21 cellular contexts compared by ENCODE assay signal in the genomic region with DNA sequence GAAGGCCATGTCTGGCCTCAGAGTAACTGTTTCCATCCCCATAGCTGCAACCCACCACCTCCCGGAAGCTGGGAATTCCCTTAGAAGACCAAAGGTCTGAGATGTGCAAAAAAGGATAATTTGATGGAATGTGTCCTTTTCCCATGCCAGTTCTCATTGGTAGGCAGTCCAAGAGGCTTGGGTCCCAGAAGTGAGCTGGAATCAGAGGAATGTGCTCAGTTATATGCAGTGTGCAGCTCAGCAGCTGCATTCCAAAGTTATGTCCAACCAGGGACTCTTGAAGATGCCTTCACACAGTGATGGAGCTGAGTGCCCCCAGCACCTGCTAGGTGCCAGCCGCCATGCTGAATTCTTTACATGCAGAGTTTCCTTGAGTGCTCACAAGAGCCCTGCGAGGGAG.
DNase-seq lines count a peak whose midpoint lies in the region; ATAC-seq and TF ChIP-seq lines count a peak whose summit lies in the region.
"Had no signal": no experiment of that assay in that cellular context is flagged by ENCODE, and none has a peak within 500 bp of the region (broad histone marks: within the 10 kb centered on the region; RNA-seq: fewer than 3 reads in every experiment).

No MANE protein-coding gene starts in this region.

- dilution Hi-C loops in IMR-90 (cut with HindIII; ENCODE audit: low sequenced_read_pairs, unreplicated experiment) = no loop called here

- H3K56ac ChIP-seq in IMR-90 (ENCODE audit: extremely low read depth, insufficient read depth, low read length) = no peak overlapping the region

- H4K91ac ChIP-seq in IMR-90 (ENCODE audit: insufficient read depth, low read depth, low read length) = no peak overlapping the region

- POLR2A ChIA-PET in IMR-90 (lab: Charles Lee; ENCODE audit: unreplicated experiment) = no interaction called here

- no peaks in the 10 kb centered on the region for H3K9me1 ChIP-seq in IMR-90 (ENCODE audit: insufficient read depth, low read length)

- no peaks in the 10 kb centered on the region for H4K20me1 ChIP-seq in IMR-90 (ENCODE audit: insufficient read depth, low read length)
- H4K20me1 ChIP-seq: BLaER1 treated with 17β-estradiol and CSF1 and Interleukin-3, amounts not matched to agents 10 nM and 100 nM had no signal

- H2BK120ac ChIP-seq in IMR-90 (ENCODE audit: low read depth, low read length) = no peak overlapping the region

- H3K18ac ChIP-seq in IMR-90 (ENCODE audit: low read depth, low read length) = no peak overlapping the region

- CTCF ChIA-PET in IMR-90 (lab: Yijun Ruan, JAX) = no interaction called here

- TF ChIP-seq RAD21 in IMR-90 (IDR thresholded peaks at IDR 0.05; ENCODE audit: low read length) = no peak

- no peak overlapping the region for H2BK5ac ChIP-seq in IMR-90 (ENCODE audit: low read depth, low read length, poor library complexity, severe bottlenecking)

- no peak overlapping the region for H2AK9ac ChIP-seq in IMR-90 (replicated peaks; ENCODE audit: low read depth, low read length, poor library complexity)

- no peak overlapping the region for H2BK20ac ChIP-seq in IMR-90 (ENCODE audit: low read depth, low read length)

- no peak overlapping the region for H4K8ac ChIP-seq in IMR-90 (ENCODE audit: low read depth in 2 of 2, low read length in 2 of 2)

- H3K4me2 ChIP-seq in IMR-90 (ENCODE audit: low read depth, low read length) = no peak overlapping the region
- H3K4me2 ChIP-seq: BLaER1 treated with 17β-estradiol and CSF1 and Interleukin-3, amounts not matched to agents 10 nM and 100 nM; GM23338 had no signal

- TF ChIP-seq CTCF in heart left ventricle (IDR thresholded peaks at IDR 0.05) = no peak
- TF ChIP-seq CTCF in IMR-90 (conservative IDR thresholded peaks at IDR 0.05; ENCODE audit: low read depth, low read length) = no peak
- TF ChIP-seq CTCF in foreskin fibroblast (IDR thresholded peaks at IDR 0.05; ENCODE audit: low read depth, low read length) = no peak

- H3K14ac ChIP-seq in IMR-90 (replicated peaks; ENCODE audit: low read depth, low read length) = no peak overlapping the region

- H3K79me1 ChIP-seq in IMR-90 (ENCODE audit: low read depth in 1 of 2, low read length in 2 of 2) = no peaks in the 10 kb centered on the region

- H4K5ac ChIP-seq in IMR-90 (ENCODE audit: low read depth, low read length) = no peak overlapping the region

- H3K23ac ChIP-seq in IMR-90 (ENCODE audit: low read depth, low read length) = no peak overlapping the region

- ATAC-seq in heart left ventricle (no peak), IMR-90 (ENCODE audit: low read depth) (peak; percentile 60)
- ATAC-seq: GM12878, GM23338, HCT116, Panc1 had no signal

- no peak overlapping the region for H3K4me3 ChIP-seq in heart left ventricle
- H3K4me3 ChIP-seq in IMR-90 (ENCODE audit: insufficient read depth, low read depth, low read length) = no peak overlapping the region
- H3K4me3 ChIP-seq in foreskin fibroblast (ENCODE audit: low read depth in 1 of 2, low read length in 2 of 2) = no peak overlapping the region
- H3K4me3 ChIP-seq: BLaER1 treated with 17β-estradiol and CSF1 and Interleukin-3, amounts not matched to agents 10 nM and 100 nM; GM12878; GM23338 had no signal

- DNase-seq in cardiac septum (ENCODE audit: low spot score) (peak; percentile 5), heart left ventricle (no peak), IMR-90 (no peak), foreskin fibroblast (peak; percentile 22 to 48), ecto neural progenitor cell (ENCODE audit: low spot score) (no peak), NCI-H748 treated with DMSO at 0.1 percent for 48 hours (lab: John Stamatoyannopoulos, UW) (no peak), DMS53 (lab: John Stamatoyannopoulos, UW) (no peak), dedifferentiated amniotic fluid mesenchymal stem cell (ENCODE audit: extremely low spot score) (no peak)
- DNase-seq: 8988T, Kasumi-1, MM.1S, NCI-H1092, NCI-H1436 treated with DMSO at 0.1 percent for 48 hours, NCI-H2171, NCI-H446, NCI-H526 treated with DMSO at 0.1 percent for 48 hours had no signal

- H3K9ac ChIP-seq in IMR-90 (ENCODE audit: low read depth, low read length) = no peak overlapping the region
- H3K9ac ChIP-seq: BLaER1 treated with 17β-estradiol and CSF1 and Interleukin-3, amounts not matched to agents 10 nM and 100 nM had no signal

- H3K36me3 ChIP-seq in heart left ventricle (no peaks in the 10 kb centered on the region), IMR-90 (ENCODE audit: control insufficient read depth, insufficient read depth, low read length) (no peaks in the 10 kb centered on the region)
- H3K36me3 ChIP-seq: BLaER1 treated with 17β-estradiol and CSF1 and Interleukin-3, amounts not matched to agents 10 nM and 100 nM had no signal

- H3K4ac ChIP-seq in IMR-90 (ENCODE audit: low read depth, low read length) = no peak overlapping the region

- no peak for TF ChIP-seq POLR2A in heart left ventricle (IDR thresholded peaks at IDR 0.05)
- no peak for TF ChIP-seq POLR2A in IMR-90 (IDR thresholded peaks at IDR 0.05; ENCODE audit: low read depth, low read length)

- H2AK5ac ChIP-seq in IMR-90 (ENCODE audit: low read depth, low read length) = no peak overlapping the region

- H3K9me3 ChIP-seq in heart left ventricle (no peaks in the 10 kb centered on the region), IMR-90 (ENCODE audit: control insufficient read depth, insufficient read depth, low read length) (no peaks in the 10 kb centered on the region)
- H3K9me3 ChIP-seq: BLaER1 treated with 17β-estradiol and CSF1 and Interleukin-3, amounts not matched to agents 10 nM and 100 nM had no signal

- H3K27me3 ChIP-seq in heart left ventricle (no peaks in the 10 kb centered on the region), IMR-90 (ENCODE audit: control insufficient read depth, insufficient read depth, low read length) (no peaks in the 10 kb centered on the region)
- H3K27me3 ChIP-seq: BLaER1 treated with 17β-estradiol and CSF1 and Interleukin-3, amounts not matched to agents 10 nM and 100 nM had no signal

- H3K4me1 ChIP-seq in heart left ventricle (peaks cover 0 to 4% (median 0%) of the 10 kb centered on the region in 12 donors), IMR-90 (ENCODE audit: control insufficient read depth, insufficient read depth, low read length) (no peaks in the 10 kb centered on the region)

- no peak overlapping the region for H3K27ac ChIP-seq in heart left ventricle
- H3K27ac ChIP-seq in IMR-90 (ENCODE audit: insufficient read depth, low read length) = no peak overlapping the region
- H3K27ac ChIP-seq: BLaER1 treated with 17β-estradiol and CSF1 and Interleukin-3, amounts not matched to agents 10 nM and 100 nM had no signal

- no TSS peak for BruUV-seq in IMR-90 (replicated peaks; lab: Mats Ljungman, UMichigan)

- no peak overlapping the region for H2BK15ac ChIP-seq in IMR-90 (ENCODE audit: low read depth, low read length)

- 69 to 97% (median 80%) methylated on average over 2 to 3 of the region's 3 CpGs for WGBS in heart left ventricle, 4 donors
- WGBS in IMR-90 (ENCODE audit: extremely low coverage in 2 of 2, insufficient read length in 1 of 2), 2 experiments = no CpG with 5 or more reads among the region's 3 CpGs

- in situ Hi-C loops in IMR-90 (cut with MboI; ENCODE audit: low sequenced_read_pairs) = no loop called here

- intact Hi-C loops in cardiac septum (cut with DNase I) = no loop called here
- intact Hi-C loops in heart left ventricle (cut with DNase I) = no loop called here
- intact Hi-C loops in IMR-90 (cut with micrococcal nuclease) = no loop called here

- H2AFZ ChIP-seq in IMR-90 (replicated peaks; ENCODE audit: low read length, poor library complexity) = no peak overlapping the region
- H2AFZ ChIP-seq: GM23338 had no signal

TF ChIP-seq in IMR-90, 13 proteins besides CTCF, POLR2A, EP300 and RAD21:
- TF ChIP-seq BHLHE40 (IDR thresholded peaks at IDR 0.05; ENCODE audit: low read depth, low read length) = no peak
- TF ChIP-seq FOS (IDR thresholded peaks at IDR 0.05; ENCODE audit: low read depth, low read length) = no peak
- no peak for TF ChIP-seq MAZ (IDR thresholded peaks at IDR 0.05; ENCODE audit: borderline replicate concordance, low read depth, low read length)
- TF ChIP-seq SMC3 (IDR thresholded peaks at IDR 0.05; ENCODE audit: low read depth, low read length) = no peak
- no peak for TF ChIP-seq MXI1 (IDR thresholded peaks at IDR 0.05; ENCODE audit: borderline replicate concordance, low read depth, low read length)
- TF ChIP-seq NFE2L2 (IDR thresholded peaks at IDR 0.05; ENCODE audit: low read depth, low read length) = no peak
- TF ChIP-seq, protein P1, sequence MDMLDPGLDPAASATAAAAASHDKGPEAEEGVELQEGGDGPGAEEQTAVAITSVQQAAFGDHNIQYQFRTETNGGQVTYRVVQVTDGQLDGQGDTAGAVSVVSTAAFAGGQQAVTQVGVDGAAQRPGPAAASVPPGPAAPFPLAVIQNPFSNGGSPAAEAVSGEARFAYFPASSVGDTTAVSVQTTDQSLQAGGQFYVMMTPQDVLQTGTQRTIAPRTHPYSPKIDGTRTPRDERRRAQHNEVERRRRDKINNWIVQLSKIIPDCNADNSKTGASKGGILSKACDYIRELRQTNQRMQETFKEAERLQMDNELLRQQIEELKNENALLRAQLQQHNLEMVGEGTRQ (IDR thresholded peaks at IDR 0.05; ENCODE audit: low read depth, low read length) = no peak
- no peak for TF ChIP-seq RFX5 (IDR thresholded peaks at IDR 0.05; ENCODE audit: low read depth, low read length)
- TF ChIP-seq CEBPB (IDR thresholded peaks at IDR 0.05; ENCODE audit: low read depth, low read length) = no peak
- no peak for TF ChIP-seq MAFK (IDR thresholded peaks at IDR 0.05; ENCODE audit: low read depth, low read length)
- TF ChIP-seq, protein P2, sequence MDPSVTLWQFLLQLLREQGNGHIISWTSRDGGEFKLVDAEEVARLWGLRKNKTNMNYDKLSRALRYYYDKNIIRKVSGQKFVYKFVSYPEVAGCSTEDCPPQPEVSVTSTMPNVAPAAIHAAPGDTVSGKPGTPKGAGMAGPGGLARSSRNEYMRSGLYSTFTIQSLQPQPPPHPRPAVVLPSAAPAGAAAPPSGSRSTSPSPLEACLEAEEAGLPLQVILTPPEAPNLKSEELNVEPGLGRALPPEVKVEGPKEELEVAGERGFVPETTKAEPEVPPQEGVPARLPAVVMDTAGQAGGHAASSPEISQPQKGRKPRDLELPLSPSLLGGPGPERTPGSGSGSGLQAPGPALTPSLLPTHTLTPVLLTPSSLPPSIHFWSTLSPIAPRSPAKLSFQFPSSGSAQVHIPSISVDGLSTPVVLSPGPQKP (IDR thresholded peaks at IDR 0.05; ENCODE audit: borderline replicate concordance, low read depth, low read length) = no peak
- no peak for TF ChIP-seq CHD1 (IDR thresholded peaks at IDR 0.05; ENCODE audit: low read depth, low read length)
- TF ChIP-seq RCOR1 (IDR thresholded peaks at IDR 0.05; ENCODE audit: insufficient replicate concordance, low read length) = no peak

Comparison
In these comparisons a context has a peak if more than half of its experiments do, and no peak if none do; other contexts are left out.
1. DNase-seq: peak in cardiac septum (single experiment) and foreskin fibroblast (2 of 2); none in heart left ventricle (0 of 5), IMR-90 (single experiment), ecto neural progenitor cell (single experiment), NCI-H748 treated with DMSO at 0.1 percent for 48 hours (single experiment), DMS53 (single experiment) and dedifferentiated amniotic fluid mesenchymal stem cell (single experiment).